Comparison of ENCODE assay signal across 1 cellular context in genomic region chr15:90001683-90002427, GRCh38.
A peak's percentile ranks its signal among the peaks of the same experiment; 100 is the strongest.
TF ChIP-seq lines count a peak whose summit lies in the region.

No MANE protein-coding gene starts in this region.

TF ChIP-seq in K562, 482 proteins besides CTCF, POLR2A, EP300 and RAD21 (continued from another document and continues in another):
- TF ChIP-seq ZBTB7A (IDR thresholded peaks at IDR 0.05; ENCODE audit: borderline replicate concordance, control insufficient read depth, low read depth, low read length) (peak; percentile 70; the same call in 1 of the 2 replicates), VEZF1 (CRISPR knock-in tag; IDR thresholded peaks at IDR 0.05) (peak; percentile 88), RB1 (IDR thresholded peaks at IDR 0.05; ENCODE audit: low read depth) (peak; percentile 71), SNRNP70 (optimal IDR thresholded peaks at IDR 0.05; ENCODE audit: low read depth, low read length) (no peak), PCBP1 (IDR thresholded peaks at IDR 0.05; ENCODE audit: low read depth, low read length, poor library complexity, severe bottlenecking) (peak; percentile 99), CREM (IDR thresholded peaks at IDR 0.05; ENCODE audit: low read depth) (0 out of 2 replicates have a peak, but pooled peaks have one; percentile 4), PRMT5 (CRISPR knock-in tag; IDR thresholded peaks at IDR 0.05) (no peak), BHLHE40 (IDR thresholded peaks at IDR 0.05; ENCODE audit: low read length) (peak; percentile 13; the same call in 1 of the 2 replicates), ZNF24 (IDR thresholded peaks at IDR 0.05) (0 out of 2 replicates have a peak, but pooled peaks have one; percentile 26), PPARD (CRISPR knock-in tag; IDR thresholded peaks at IDR 0.05) (no peak), ZNF639 (CRISPR knock-in tag; conservative IDR thresholded peaks at IDR 0.05 in 1 of 2, IDR thresholded peaks at IDR 0.05 in 1 of 2) (peak in 1 of 2 experiments; percentile 68; a peak in 1 of 4 replicates), MAZ (CRISPR knock-in tag; conservative IDR thresholded peaks at IDR 0.05 in 1 of 2, IDR thresholded peaks at IDR 0.05 in 1 of 2) (peak in 1 of 2 experiments; percentile 81; a peak in 2 of 4 replicates), COPS2 (conservative IDR thresholded peaks at IDR 0.05) (no peak), RBFOX2 (IDR thresholded peaks at IDR 0.05; ENCODE audit: low read depth, low read length) (peak; percentile 78), DACH1 (IDR thresholded peaks at IDR 0.05; ENCODE audit: partially characterized antibody) (no peak), MNT (conservative IDR thresholded peaks at IDR 0.05) (peak in 1 of 2 experiments; percentile 57; a peak in 2 of 4 replicates), CGGBP1 (CRISPR knock-in tag; IDR thresholded peaks at IDR 0.05) (peak; percentile 45; the same call in 1 of the 2 replicates), SPI1 (IDR thresholded peaks at IDR 0.05; ENCODE audit: borderline replicate concordance, low read depth, low read length) (0 out of 2 replicates have a peak, but pooled peaks have one; percentile 3), ZNF717 (CRISPR knock-in tag; IDR thresholded peaks at IDR 0.05) (no peak), L3MBTL2 (IDR thresholded peaks at IDR 0.05) (peak; percentile 75), TARDBP (IDR thresholded peaks at IDR 0.05) (peak; percentile 43; the same call in 1 of the 2 replicates), TOE1 (IDR thresholded peaks at IDR 0.05; ENCODE audit: borderline replicate concordance) (no peak), TOE1 (CRISPR knock-in tag; IDR thresholded peaks at IDR 0.05; ENCODE audit: borderline replicate concordance, low read depth) (no peak), RFX7 (CRISPR knock-in tag; IDR thresholded peaks at IDR 0.05) (no peak), CXXC5 (CRISPR knock-in tag; IDR thresholded peaks at IDR 0.05) (peak; percentile 75), PHF8 (IDR thresholded peaks at IDR 0.05; ENCODE audit: borderline replicate concordance, low read length) (peak; percentile 32; the same call in 1 of the 2 replicates), ZNF274 (IDR thresholded peaks at IDR 0.05; ENCODE audit: borderline replicate concordance, low read depth, low read length) (no peak), MYC (IDR thresholded peaks at IDR 0.05; ENCODE audit: low read depth, low read length) (peak; percentile 58), MYC (CRISPR knock-in tag; IDR thresholded peaks at IDR 0.05; ENCODE audit: borderline replicate concordance, low read depth) (no peak), SRSF1 (IDR thresholded peaks at IDR 0.05; ENCODE audit: low read depth, low read length) (no peak), YY1 (IDR thresholded peaks at IDR 0.05; ENCODE audit: borderline replicate concordance in 1 of 3, control insufficient read depth in 1 of 3, extremely low read depth in 1 of 3, insufficient read depth in 3 of 3, insufficient read length in 1 of 3, insufficient replicate concordance in 2 of 3, low read depth in 1 of 3, low read length in 2 of 3) (peak in 1 of 3 experiments; percentile 31), CHD7 (IDR thresholded peaks at IDR 0.05; ENCODE audit: low read depth, low read length) (no peak), FOXJ3 (CRISPR knock-in tag; IDR thresholded peaks at IDR 0.05) (no peak), RBM17 (IDR thresholded peaks at IDR 0.05; ENCODE audit: borderline replicate concordance, low read depth, low read length) (no peak), SMAD4 (CRISPR knock-in tag; conservative IDR thresholded peaks at IDR 0.05) (peak; percentile 56), KAT2B (IDR thresholded peaks at IDR 0.05; ENCODE audit: low read depth, low read length) (no peak), HBP1 (CRISPR knock-in tag; IDR thresholded peaks at IDR 0.05) (no peak), ZNF655 (CRISPR knock-in tag; IDR thresholded peaks at IDR 0.05) (no peak), PKNOX1 (IDR thresholded peaks at IDR 0.05) (no peak), CREB3 (tag; conservative IDR thresholded peaks at IDR 0.05; ENCODE audit: low read depth) (no peak)
